Comparison of ENCODE assay signal across 2 cellular contexts in the genomic region with DNA sequence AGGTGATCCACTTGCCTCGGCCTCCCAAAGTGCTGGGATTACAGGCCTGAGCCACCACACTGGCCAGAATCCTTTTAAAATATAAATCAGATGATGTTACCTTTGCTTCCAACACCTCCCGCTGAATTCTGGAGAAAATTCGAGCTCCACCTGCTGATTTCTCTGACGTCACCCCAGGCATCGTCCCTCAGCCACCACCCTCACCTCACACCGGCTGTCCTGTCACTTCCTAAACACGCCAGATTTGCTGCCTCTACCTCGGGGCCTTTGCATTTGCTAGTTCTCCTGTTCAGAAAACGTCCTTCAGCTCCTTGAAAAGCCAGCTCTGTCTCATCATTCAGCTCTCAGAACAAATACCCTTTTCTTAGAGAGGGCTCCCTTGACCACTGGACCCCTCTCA.
TF ChIP-seq lines count a peak whose summit lies in the region.

No MANE protein-coding gene starts in this region.

TF ChIP-seq in GM23338, 12 proteins besides CTCF, POLR2A, EP300 and RAD21 (continued from another document):
- TF ChIP-seq ZNF331 (CRISPR knock-in tag; IDR thresholded peaks at IDR 0.05; ENCODE audit: low read depth) (no peak), NANOG (IDR thresholded peaks at IDR 0.05; ENCODE audit: borderline replicate concordance) (no peak)

TF ChIP-seq in K562, 482 proteins besides CTCF, POLR2A, EP300 and RAD21 (continued from another document):
- TF ChIP-seq CREM (IDR thresholded peaks at IDR 0.05; ENCODE audit: low read depth) = 0 out of 2 replicates have a peak, but pooled peaks have one; percentile 31
- no peak for TF ChIP-seq TCF7L2 (IDR thresholded peaks at IDR 0.05; ENCODE audit: low read depth, low read length)
- TF ChIP-seq ATF1 (CRISPR knock-in tag; IDR thresholded peaks at IDR 0.05) = no peak
- peak; percentile 36; the same call in 1 of the 2 replicates for TF ChIP-seq ATF1 (tag; IDR thresholded peaks at IDR 0.05)
